ENCODE assay signal across 15 cellular contexts in genomic region chr1:45752441-45753052, GRCh38. TPM values are rescaled to one million over a fixed set of nuclear protein-coding genes. Genes with fewer than 3 reads are reported as not detected.
DNase-seq lines count a peak whose midpoint lies in the region; ATAC-seq, FAIRE-seq and TF ChIP-seq lines count a peak whose summit lies in the region.
"Had no signal": no experiment of that assay in that cellular context is flagged by ENCODE, and none has a peak within 500 bp of the region (broad histone marks: within the 10 kb centered on the region; RNA-seq: fewer than 3 reads in every experiment).

No MANE protein-coding gene starts in this region.

- DNase-seq in ELR (ENCODE audit: low read depth) (peak; percentile 8), Karpas-422 (no peak), K562 (ENCODE audit: extremely low read depth in 1 of 4, low spot score in 3 of 4) (peak in 1 of 4 experiments; percentile 52), Kasumi-1 (lab: John Stamatoyannopoulos, UW) (no peak), A172 (ENCODE audit: low spot score) (no peak)
- no peak for DNase-seq in naive thymus-derived CD4-positive, alpha-beta T cell
- DNase-seq: CD8-positive, alpha-beta T cell; erythroblast; GDM1; NCI-H526; stomach had no signal

- no peak for TF ChIP-seq CTCF in K562 (IDR thresholded peaks at IDR 0.05 in 2 of 3, conservative IDR thresholded peaks at IDR 0.05 in 1 of 3; ENCODE audit: insufficient read depth in 2 of 3, low read depth in 1 of 3, low read length in 3 of 3)

- H3K4me2 ChIP-seq in Karpas-422 (ENCODE audit: low read depth, low read length, poor library complexity, severe bottlenecking), result no peak overlapping the region
- H3K4me2 ChIP-seq in K562 (ENCODE audit: insufficient read depth, low read length), result peak overlapping the region; percentile 50; the same call in 1 of the 2 replicates

- H3K9ac ChIP-seq in Karpas-422 (ENCODE audit: low read length), result no peak overlapping the region
- H3K9ac ChIP-seq in K562 (ENCODE audit: insufficient read depth in 1 of 2, low read depth in 2 of 2, low read length in 2 of 2), result peak overlapping the region in 1 of 2 experiments; percentile 82; a peak in 3 of 4 replicates

- H3K4me1 Mint-ChIP-seq in naive thymus-derived CD4-positive, alpha-beta T cell, result peaks cover 0 to 35% (median 20%) of the 10 kb centered on the region in 7 donors

- H3K9me2 ChIP-seq in Karpas-422 (replicated peaks; ENCODE audit: insufficient read depth, low read length), result no peaks in the 10 kb centered on the region

- in situ Hi-C loops in K562 (cut with MboI), result no loop called here

- TF ChIP-seq EP300 in K562 (IDR thresholded peaks at IDR 0.05; ENCODE audit: low read length), result peak; percentile 65

- H3K27me3 ChIP-seq in Karpas-422 (ENCODE audit: low read length), result no peaks in the 10 kb centered on the region
- no peaks in the 10 kb centered on the region for H3K27me3 ChIP-seq in K562 (ENCODE audit: control insufficient read depth in 2 of 2, insufficient read depth in 2 of 2, low read length in 2 of 2)
- H3K27me3 ChIP-seq in naive thymus-derived CD4-positive, alpha-beta T cell (ENCODE audit: control insufficient read depth in 2 of 2, insufficient read depth in 2 of 2, low read length in 2 of 2), result no peaks in the 10 kb centered on the region
- H3K27me3 ChIP-seq: stomach had no signal

- no peaks in the 10 kb centered on the region for H3K9me3 ChIP-seq in Karpas-422 (ENCODE audit: low read length)
- no peaks in the 10 kb centered on the region for H3K9me3 ChIP-seq in K562 (replicated peaks; ENCODE audit: control insufficient read depth, insufficient read depth, low read depth, low read length)
- H3K9me3 ChIP-seq in naive thymus-derived CD4-positive, alpha-beta T cell (ENCODE audit: control insufficient read depth in 2 of 3, low read length in 3 of 3), result no peaks in the 10 kb centered on the region

- no peak for TF ChIP-seq RAD21 in K562 (CRISPR knock-in tag; conservative IDR thresholded peaks at IDR 0.05 in 1 of 2, IDR thresholded peaks at IDR 0.05 in 1 of 2)

- H3K79me2 ChIP-seq in Karpas-422 (ENCODE audit: low read length) (peaks cover 5% of the 10 kb centered on the region), K562 (ENCODE audit: control insufficient read depth, insufficient read depth, low read length) (peaks cover 9% of the 10 kb centered on the region; the same call in 2 of the 3 replicates)

- 18% methylated on average over 2 of the region's 2 CpGs for WGBS in K562 (ENCODE audit: insufficient coverage, low coverage, missing lambda C conversion rate)

- ATAC-seq in K562 (no peak), GM18909 (IDR thresholded peaks at IDR 0.05; ENCODE audit: poor library complexity, unreplicated experiment) (no peak), GM18505 (IDR thresholded peaks at IDR 0.05; ENCODE audit: unreplicated experiment) (no peak)
- ATAC-seq in naive thymus-derived CD4-positive, alpha-beta T cell, result no peak
- ATAC-seq: CD8-positive, alpha-beta T cell; Right ventricle myocardium inferior had no signal

- H3K4me3 Mint-ChIP-seq in naive thymus-derived CD4-positive, alpha-beta T cell, result peak overlapping the region in 1 of 10 donors; percentile 3

- TF ChIP-seq POLR2A in K562 (conservative IDR thresholded peaks at IDR 0.05), result no peak
- no peak for TF ChIP-seq POLR2A in GM18505 (IDR thresholded peaks at IDR 0.05; ENCODE audit: borderline replicate concordance, extremely low read depth, insufficient read depth, insufficient read length)

- intact Hi-C loops in K562 (cut with micrococcal nuclease), result loop anchor here (5.0 kb wide), 3 partner anchors 50 to 170 kb away; partner anchors contain the start of genes MAST2 and NASP
- intact Hi-C loops in naive thymus-derived CD4-positive, alpha-beta T cell (cut with micrococcal nuclease), result loop anchor here in 1 of 2 donors (5.0 kb wide), 3 partner anchors 50 to 260 kb away; partner anchors contain the start of genes MAST2, PRDX1 and TESK2

- peaks cover 0 to 8% (median 0%) of the 10 kb centered on the region in 5 donors for H3K36me3 Mint-ChIP-seq in naive thymus-derived CD4-positive, alpha-beta T cell

- peak; percentile 51 for FAIRE-seq in K562 (lab: Jason Lieb, UNC)

- CTCF ChIA-PET in K562 (lab: Yijun Ruan, JAX; ENCODE audit: low intra/inter-chr PET ratio), result no interaction called here
- CTCF ChIA-PET in naive thymus-derived CD4-positive, alpha-beta T cell (lab: Charles Lee), result interaction anchor here (0.6 kb wide), 1 partner anchor 10 kb away, joined by 3 read pairs; no protein-coding TSS in a partner anchor

- no peaks in the 10 kb centered on the region for H3K9me1 ChIP-seq in K562 (ENCODE audit: control insufficient read depth, insufficient read depth, low read length)

- H2AFZ ChIP-seq in Karpas-422 (ENCODE audit: low read length) (0 out of 2 replicates have a peak overlapping the region, but pooled peaks have one; percentile 26), K562 (ENCODE audit: low read depth, low read length) (peak overlapping the region; percentile 82)

- no TSS peak for BruUV-seq in K562 (replicated peaks; lab: Mats Ljungman, UMichigan)

- peaks cover 0 to 6% (median 0%) of the 10 kb centered on the region in 5 donors for H3K27me3 Mint-ChIP-seq in naive thymus-derived CD4-positive, alpha-beta T cell
- H3K27me3 Mint-ChIP-seq: activated naive CD4-positive, alpha-beta T cell treated with anti-CD3 and anti-CD28 coated beads, Interleukin-2, amount 50 U/mL, for 24 hours had no signal

- POLR2A ChIA-PET in K562 (lab: Yijun Ruan, JAX), result interaction anchor here (0.7 to 3.2 kb wide), 13 partner anchors 9 to 933 kb away, joined by 3 to 16 read pairs (median 4); partner anchors contain the start of genes GPBP1L1, MAST2 and TMEM69
- POLR2A ChIA-PET in naive thymus-derived CD4-positive, alpha-beta T cell (lab: Charles Lee), result no interaction called here

- peaks cover 26% of the 10 kb centered on the region for H3K4me1 ChIP-seq in Karpas-422 (ENCODE audit: low read length)
- H3K4me1 ChIP-seq in K562 (replicated peaks in 1 of 2; ENCODE audit: control insufficient read depth in 2 of 2, insufficient read depth in 2 of 2, low read length in 2 of 2), result peaks cover 32 to 47% of the 10 kb centered on the region in 2 experiments
- H3K4me1 ChIP-seq in naive thymus-derived CD4-positive, alpha-beta T cell (ENCODE audit: control insufficient read depth in 2 of 2, insufficient read depth in 2 of 2, low read length in 2 of 2), result peaks cover 0 to 12% of the 10 kb centered on the region in 2 donors

- peaks cover 0 to 14% (median 0%) of the 10 kb centered on the region in 11 donors for H3K9me3 Mint-ChIP-seq in naive thymus-derived CD4-positive, alpha-beta T cell
- H3K9me3 Mint-ChIP-seq: activated naive CD4-positive, alpha-beta T cell treated with anti-CD3 and anti-CD28 coated beads, Interleukin-2, amount 50 U/mL, for 24 hours; CD8-positive, alpha-beta T cell had no signal

- no peak overlapping the region for H3K27ac ChIP-seq in Karpas-422 (ENCODE audit: low read length)
- H3K27ac ChIP-seq in K562 (ENCODE audit: extremely low read depth, low read depth, low read length), result peak overlapping the region; percentile 92
- H3K27ac ChIP-seq in naive thymus-derived CD4-positive, alpha-beta T cell (ENCODE audit: low read depth, low read length), result no peak overlapping the region

- no peaks in the 10 kb centered on the region for H3K36me3 ChIP-seq in Karpas-422 (ENCODE audit: insufficient read depth, low read length)
- no peaks in the 10 kb centered on the region for H3K36me3 ChIP-seq in K562 (ENCODE audit: control insufficient read depth, insufficient read depth, low read length)
- H3K36me3 ChIP-seq in naive thymus-derived CD4-positive, alpha-beta T cell (ENCODE audit: control insufficient read depth in 2 of 3, insufficient read depth in 3 of 3, low read length in 3 of 3), result no peaks in the 10 kb centered on the region
- H3K36me3 ChIP-seq: stomach had no signal

- H3K27ac Mint-ChIP-seq in naive thymus-derived CD4-positive, alpha-beta T cell, result peak overlapping the region in 7 of 9 donors; percentile 9 to 99 (median 43)

- H4K20me1 ChIP-seq in Karpas-422 (ENCODE audit: insufficient read depth, low read depth, low read length) (no peaks in the 10 kb centered on the region), K562 (replicated peaks; ENCODE audit: control insufficient read depth, insufficient read depth, low read length) (no peaks in the 10 kb centered on the region)

- H3K4me3 ChIP-seq in Karpas-422 (ENCODE audit: low read length), result no peak overlapping the region
- H3K4me3 ChIP-seq in K562, result no peak overlapping the region
- no peak overlapping the region for H3K4me3 ChIP-seq in naive thymus-derived CD4-positive, alpha-beta T cell (ENCODE audit: low read length)
- H3K4me3 ChIP-seq: stomach had no signal

RNA-seq across cellular contexts. Expression of gene IPP, which starts 2.1 kb away (rescaled TPM):
- 5.3 and 8.2 TPM in 2 replicates for total RNA-seq in Karpas-422 (2014; rRNA removed; shearing (Covaris generic); ENCODE audit: low replicate concordance)
- total RNA-seq in K562 (2011; cell fraction: chromatin; rRNA removed; ENCODE audit: low replicate concordance), result 11.4 and 25.7 TPM in 2 replicates
- total RNA-seq in K562 (2011; cell fraction: nucleolus; rRNA removed), result 5.3 and 7.0 TPM in 2 replicates
- total RNA-seq in K562 (2011; cell fraction: nucleoplasm; rRNA removed), result 13.2 and 17.9 TPM in 2 replicates
- total RNA-seq in K562 (2014; rRNA removed) (5.7 and 7.5 TPM in 2 replicates), K562 (2014; rRNA removed; fragmentation: Illumina TruSeq; extraction: Trizol) (9.7 and 13.6 TPM in 2 replicates), K562 (2015; rRNA removed; fragmentation: Illumina TruSeq; extraction: Trizol) (6.9 and 8.3 TPM in 2 replicates), K562 (2021) (11.8 and 15.1 TPM in 2 replicates)
- polyA plus RNA-seq in K562 (2011; rRNA removed) (8.6 and 14.7 TPM in 2 replicates), K562 (2014; fragmentation: Illumina TruSeq; extraction: Trizol) (7.2 and 7.5 TPM in 2 replicates), K562 (2014; fragmentation: Nextera tagmentation; extraction: Ambion mirVana) (10 to 100 TPM; 13.5 to 15.1 TPM), K562 (2014; rRNA removed) (5.6 and 6.9 TPM in 2 replicates)
- polyA plus RNA-seq in K562 (2011; cell fraction: cytosol; rRNA removed), result 1.9 and 4.5 TPM in 2 replicates
- polyA plus RNA-seq in K562 (2011; cell fraction: nucleus; rRNA removed), result 3.1 TPM in 2 replicates
- polyA plus RNA-seq in K562 (2012), result 8.1 and 11.6 TPM in 2 replicates
- 16.4 and 21.4 TPM in 2 replicates for polyA minus RNA-seq in K562 (2011; rRNA and poly(A)+ RNA removed)
- polyA minus RNA-seq in K562 (2011; cell fraction: cytosol; rRNA and poly(A)+ RNA removed), result 2.8 and 6.7 TPM in 2 replicates
- polyA minus RNA-seq in K562 (2011; cell fraction: nucleus; rRNA and poly(A)+ RNA removed), result 2.4 and 3.7 TPM in 2 replicates
- 10 to 100 TPM in 3 of 5 experiments, 1 to 10 TPM in 2; 9.1 to 19.8 (median 12.5) TPM for total RNA-seq in naive thymus-derived CD4-positive, alpha-beta T cell
- polyA plus RNA-seq in naive thymus-derived CD4-positive, alpha-beta T cell, result 10 to 100 TPM; 11.8 to 14.5 TPM
- total RNA-seq in A172 (2014; rRNA removed; shearing (Covaris generic)), result 9.7 and 11.4 TPM in 2 replicates

RNA-seq across cellular contexts. Expression of gene MAST2, which starts 50.9 kb away (rescaled TPM):
- total RNA-seq in Karpas-422 (2014; rRNA removed; shearing (Covaris generic); ENCODE audit: low replicate concordance), result 49.5 and 52.8 TPM in 2 replicates
- total RNA-seq in K562 (2011; cell fraction: chromatin; rRNA removed; ENCODE audit: low replicate concordance), result 162 and 219 TPM in 2 replicates
- total RNA-seq in K562 (2011; cell fraction: nucleolus; rRNA removed), result 110 and 115 TPM in 2 replicates
- total RNA-seq in K562 (2011; cell fraction: nucleoplasm; rRNA removed), result 90.7 and 93.5 TPM in 2 replicates
- total RNA-seq in K562 (2014; rRNA removed) (17.2 and 22.6 TPM in 2 replicates), K562 (2014; rRNA removed; fragmentation: Illumina TruSeq; extraction: Trizol) (12.5 and 13.1 TPM in 2 replicates), K562 (2015; rRNA removed; fragmentation: Illumina TruSeq; extraction: Trizol) (18.4 and 19.2 TPM in 2 replicates), K562 (2021) (32.0 and 32.7 TPM in 2 replicates)
- polyA plus RNA-seq in K562 (2011; rRNA removed) (17.8 and 22.9 TPM in 2 replicates), K562 (2014; fragmentation: Illumina TruSeq; extraction: Trizol) (26.2 and 27.9 TPM in 2 replicates), K562 (2014; fragmentation: Nextera tagmentation; extraction: Ambion mirVana) (1 to 10 TPM in 1 of 2 experiments, under 1 TPM in 1; 0.73 to 1.1 TPM), K562 (2014; rRNA removed) (27.5 and 29.6 TPM in 2 replicates)
- 15.5 and 20.8 TPM in 2 replicates for polyA plus RNA-seq in K562 (2011; cell fraction: cytosol; rRNA removed)
- polyA plus RNA-seq in K562 (2011; cell fraction: nucleus; rRNA removed), result 90.4 and 97.4 TPM in 2 replicates
- 25.5 and 27.5 TPM in 2 replicates for polyA plus RNA-seq in K562 (2012)
- polyA minus RNA-seq in K562 (2011; rRNA and poly(A)+ RNA removed), result 32.3 and 35.5 TPM in 2 replicates
- 25.9 and 33.2 TPM in 2 replicates for polyA minus RNA-seq in K562 (2011; cell fraction: cytosol; rRNA and poly(A)+ RNA removed)
- polyA minus RNA-seq in K562 (2011; cell fraction: nucleus; rRNA and poly(A)+ RNA removed), result 45.5 and 68.9 TPM in 2 replicates
- 10 to 100 TPM in 2 of 5 experiments, 1 to 10 TPM in 3; 4.9 to 22.7 (median 7.1) TPM for total RNA-seq in naive thymus-derived CD4-positive, alpha-beta T cell
- 1 to 10 TPM; 1.1 to 2.3 TPM for polyA plus RNA-seq in naive thymus-derived CD4-positive, alpha-beta T cell
- 18.4 and 19.5 TPM in 2 replicates for total RNA-seq in A172 (2014; rRNA removed; shearing (Covaris generic))
